Comparison of ENCODE assay signal across 8 cellular contexts in the genomic region with DNA sequence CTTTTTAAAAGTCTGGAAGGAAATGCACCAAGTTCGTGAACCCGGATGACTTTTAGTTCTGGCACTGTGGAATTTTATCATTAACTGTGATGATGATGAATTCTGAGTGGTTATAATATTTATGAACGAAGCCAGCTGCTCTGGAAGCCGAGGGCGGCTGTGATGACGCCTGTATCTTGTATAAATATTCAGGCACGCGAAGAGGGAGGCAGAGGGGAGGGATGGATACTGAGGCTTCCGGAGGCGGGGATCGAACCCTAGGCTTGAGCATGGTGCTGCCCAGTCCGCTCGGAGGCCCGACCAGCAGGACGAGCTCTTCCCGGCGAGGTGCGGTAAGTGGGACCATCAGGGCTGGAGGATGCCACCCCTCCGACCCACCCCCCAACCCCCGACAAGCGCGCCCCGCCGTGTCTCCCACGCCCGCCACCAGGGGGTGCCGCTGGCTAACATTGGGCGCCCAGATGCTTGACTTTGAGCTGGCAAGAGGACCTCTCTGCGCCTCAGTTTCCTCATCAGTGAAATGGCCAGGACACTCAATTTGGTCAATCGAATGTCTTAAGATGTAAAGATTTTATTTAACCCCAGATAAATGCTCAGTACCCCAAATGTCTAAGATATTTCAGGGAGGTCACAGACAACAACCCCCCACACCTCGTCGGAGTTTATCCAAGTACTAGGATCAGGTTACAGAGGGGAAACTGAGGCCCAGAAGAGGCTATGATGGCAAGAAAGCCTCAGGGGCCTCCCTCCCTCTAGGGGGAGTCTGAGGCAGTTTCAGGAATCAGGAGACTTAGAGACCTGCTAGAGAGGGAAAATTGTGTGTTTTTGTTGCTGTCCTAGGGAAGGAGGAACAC. TPM values are rescaled to one million over a fixed set of nuclear protein-coding genes. Genes with fewer than 3 reads are reported as not detected.
DNase-seq lines count a peak whose midpoint lies in the region; ATAC-seq and TF ChIP-seq lines count a peak whose summit lies in the region.

No MANE protein-coding gene starts in this region.

- no peak overlapping the region for H2AFZ ChIP-seq in hepatocyte

- H3K4me2 ChIP-seq in hepatocyte = no peak overlapping the region

- H3K4me3 ChIP-seq in GM06990 (replicated peaks; ENCODE audit: low read depth, low read length) (no peak overlapping the region), hepatocyte (no peak overlapping the region)

- H3K4me1 ChIP-seq in hepatocyte (ENCODE audit: insufficient read depth) = peaks cover 4% of the 10 kb centered on the region

- H3K9me3 ChIP-seq in hepatocyte (ENCODE audit: low read depth) = no peaks in the 10 kb centered on the region

- DNase-seq in GM06990 (ENCODE audit: extremely low read depth, insufficient read length) (no peak), NCI-H2171 treated with DMSO at 0.1 percent for 48 hours (lab: John Stamatoyannopoulos, UW) (peak; percentile 7), hepatocyte (ENCODE audit: low spot score) (no peak), NOMO-1 treated with DMSO at 0.1 percent for 48 hours (lab: John Stamatoyannopoulos, UW; ENCODE audit: unreplicated experiment) (no peak), NCI-H1436 treated with DMSO at 0.1 percent for 48 hours (lab: John Stamatoyannopoulos, UW) (no peak)
- peak; percentile 60 for DNase-seq in activated naive CD4-positive, alpha-beta T cell treated with Interleukin-2 at 50 U/mL for 16 hours
- DNase-seq in stimulated activated naive CD4-positive, alpha-beta T cell treated with Interleukin-2 at 50 U/mL for 16 hours (lab: John Stamatoyannopoulos, UW) = peak; percentile 34

- no peaks in the 10 kb centered on the region for H3K9me2 ChIP-seq in hepatocyte (replicated peaks; ENCODE audit: insufficient read depth)

- 42% methylated on average over 25 of the region's 32 CpGs for WGBS in hepatocyte (ENCODE audit: low lambda C conversion rate, missing lambda C conversion rate)

- H4K20me1 ChIP-seq in hepatocyte (ENCODE audit: insufficient read depth, poor library complexity, severe bottlenecking) = no peaks in the 10 kb centered on the region

- no peak overlapping the region for H3K27ac ChIP-seq in hepatocyte

- peaks cover 2% of the 10 kb centered on the region for H3K27me3 ChIP-seq in GM06990 (replicated peaks; ENCODE audit: control insufficient read depth, insufficient read depth, low read length)
- H3K27me3 ChIP-seq in hepatocyte = no peaks in the 10 kb centered on the region

- no peak for ATAC-seq in HG03108 (IDR thresholded peaks at IDR 0.05; ENCODE audit: unreplicated experiment)

- TF ChIP-seq CTCF in GM06990 (IDR thresholded peaks at IDR 0.05; ENCODE audit: insufficient read depth, low read length, poor library complexity, severe bottlenecking) (peak; percentile 84), hepatocyte (IDR thresholded peaks at IDR 0.05; ENCODE audit: poor library complexity) (peak; percentile 60)

- H3K36me3 ChIP-seq in GM06990 (ENCODE audit: control insufficient read depth, insufficient read depth, low read length) (no peaks in the 10 kb centered on the region), hepatocyte (replicated peaks; ENCODE audit: insufficient read depth, low read depth) (no peaks in the 10 kb centered on the region)

- no peaks in the 10 kb centered on the region for H3K79me2 ChIP-seq in hepatocyte

RNA-seq across cellular contexts. Expression of gene RAB3A, which starts 4.5 kb away (rescaled TPM):
- total RNA-seq in hepatocyte = 0.60 and 2.2 TPM in 2 replicates
- polyA plus RNA-seq in hepatocyte = 2.6 and 3.0 TPM in 2 replicates

RNA-seq across cellular contexts. Expression of gene MPV17L2, which starts 15.3 kb away (rescaled TPM):
- 31.8 and 36.9 TPM in 2 replicates for total RNA-seq in hepatocyte
- 22.4 and 26.0 TPM in 2 replicates for polyA plus RNA-seq in hepatocyte

RNA-seq across cellular contexts. Expression of gene PDE4C, which starts 17.9 kb away (rescaled TPM):
- 0.43 and 0.72 TPM in 2 replicates for total RNA-seq in hepatocyte
- polyA plus RNA-seq in hepatocyte = 0.10 and 0.47 TPM in 2 replicates

RNA-seq across cellular contexts. Expression of gene IFI30, which starts 34.7 kb away (rescaled TPM):
- 95.7 and 133 TPM in 2 replicates for total RNA-seq in hepatocyte
- polyA plus RNA-seq in hepatocyte = 129 and 170 TPM in 2 replicates

RNA-seq across cellular contexts. Expression of gene PIK3R2, which starts 55.4 kb away (rescaled TPM):
- 29.9 and 38.7 TPM in 2 replicates for total RNA-seq in hepatocyte
- 49.5 and 52.2 TPM in 2 replicates for polyA plus RNA-seq in hepatocyte

Comparison
In these comparisons a context has a peak if more than half of its experiments do, and no peak if none do; other contexts are left out.
1. DNase-seq: peak in NCI-H2171 treated with DMSO at 0.1 percent for 48 hours (single experiment), activated naive CD4-positive, alpha-beta T cell treated with Interleukin-2 at 50 U/mL for 16 hours (single experiment) and stimulated activated naive CD4-positive, alpha-beta T cell treated with Interleukin-2 at 50 U/mL for 16 hours (single experiment); none in GM06990 (single experiment), hepatocyte (single experiment), NOMO-1 treated with DMSO at 0.1 percent for 48 hours (single experiment) and NCI-H1436 treated with DMSO at 0.1 percent for 48 hours (single experiment).